23 cellular contexts compared by ENCODE assay signal in genomic region chr18:5302606-5303005, GRCh38. TPM values are rescaled to one million over a fixed set of nuclear protein-coding genes. Genes with fewer than 3 reads are reported as not detected.
A peak's percentile ranks its signal among the peaks of the same experiment; 100 is the strongest.
DNase-seq lines count a peak whose midpoint lies in the region; ATAC-seq, FAIRE-seq and TF ChIP-seq lines count a peak whose summit lies in the region.
"Had no signal": no experiment of that assay in that cellular context is flagged by ENCODE, and none has a peak within 500 bp of the region (broad histone marks: within the 10 kb centered on the region; RNA-seq: fewer than 3 reads in every experiment).

No MANE protein-coding gene starts in this region.

- H3K79me2 ChIP-seq in GM12878 (ENCODE audit: control insufficient read depth, insufficient read depth, low read length): no peaks in the 10 kb centered on the region

- POLR2A ChIA-PET in GM12878 (lab: Charles Lee): interaction anchor here (0.6 kb wide), 1 partner anchor 49 kb away, joined by 6 read pairs; no protein-coding TSS in a partner anchor
- POLR2A ChIA-PET in MCF 10A (lab: Yijun Ruan, JAX): no interaction called here

- no peak overlapping the region for H3K4me2 ChIP-seq in GM12878 (ENCODE audit: control insufficient read depth, insufficient read depth)
- H3K4me2 ChIP-seq: BLaER1 had no signal

- peaks cover 60% of the 10 kb centered on the region for H3K27me3 Mint-ChIP-seq in MCF 10A (ENCODE audit: insufficient read depth, unreplicated experiment)

- CTCF ChIA-PET in GM12878 (lab: Yijun Ruan, JAX) (interaction anchor here (1.7 kb wide), 1 partner anchor 9 kb away, joined by 4 read pairs; no protein-coding TSS in a partner anchor), MCF 10A (lab: Yijun Ruan, JAX) (interaction anchor here (0.6 to 1.6 kb wide), 3 partner anchors 13 to 229 kb away, joined by 4 to 6 read pairs (median 6); no protein-coding TSS in a partner anchor)

- no peak for FAIRE-seq in GM12878 (lab: Jason Lieb, UNC)
- FAIRE-seq: A204.1, G401.6, GM18507, H1 had no signal

- no peaks in the 10 kb centered on the region for H3K9me3 Mint-ChIP-seq in MCF 10A (ENCODE audit: unreplicated experiment)
- H3K9me3 Mint-ChIP-seq: CD8-positive, alpha-beta T cell had no signal

- BruUV-seq in GM12878 (replicated peaks; lab: Mats Ljungman, UMichigan): no TSS peak
- no TSS peak for BruUV-seq in MCF 10A (replicated peaks; lab: Mats Ljungman, UMichigan)

- WGBS in GM12878 (ENCODE audit: insufficient coverage, insufficient replicate concordance, low lambda C conversion rate, missing lambda C conversion rate): 8% methylated on average over 4 of the region's 4 CpGs

- TF ChIP-seq CTCF in GM12878 (IDR thresholded peaks at IDR 0.05 in 2 of 3, conservative IDR thresholded peaks at IDR 0.05 in 1 of 3; ENCODE audit: control insufficient read depth in 2 of 3, extremely low read depth in 1 of 3, insufficient read depth in 1 of 3, low read depth in 3 of 3, low read length in 3 of 3): no peak
- TF ChIP-seq CTCF in MCF 10A (IDR thresholded peaks at IDR 0.05; ENCODE audit: unreplicated experiment): no peak

- no peak overlapping the region for H3K27ac ChIP-seq in GM12878 (ENCODE audit: control insufficient read depth, insufficient read depth)
- H3K27ac ChIP-seq: 22Rv1, BLaER1, C4-2B had no signal

- in situ Hi-C loops in GM12878 (cut with MboI): no loop called here

- no peak for TF ChIP-seq EP300 in GM12878 (IDR thresholded peaks at IDR 0.05; ENCODE audit: borderline replicate concordance in 1 of 2, control insufficient read depth in 1 of 2, low read depth in 2 of 2, low read length in 2 of 2)

- peak; percentile 64 for ATAC-seq in GM18502 (IDR thresholded peaks at IDR 0.05; ENCODE audit: poor library complexity, unreplicated experiment)
- ATAC-seq in GM18868 (IDR thresholded peaks at IDR 0.05; ENCODE audit: unreplicated experiment): peak; percentile 65
- peak; percentile 66 for ATAC-seq in HG03469 (IDR thresholded peaks at IDR 0.05; ENCODE audit: unreplicated experiment)
- 0 out of 3 replicates have a peak, but pooled peaks have one; percentile 27 for ATAC-seq in GM12878
- ATAC-seq: CD8-positive, alpha-beta T cell had no signal

- TF ChIP-seq POLR2A in GM12878 (IDR thresholded peaks at IDR 0.05; ENCODE audit: low read depth, low read length): no peak

- no peak overlapping the region for H3K27ac Mint-ChIP-seq in MCF 10A (ENCODE audit: low read depth, unreplicated experiment)
- H3K27ac Mint-ChIP-seq: B cell; CD4-positive, CD25-positive, alpha-beta regulatory T cell; CD8-positive, alpha-beta T cell had no signal

- H3K36me3 ChIP-seq in GM12878 (ENCODE audit: control insufficient read depth in 2 of 2, insufficient read depth in 2 of 2, low read length in 1 of 2): no peaks in the 10 kb centered on the region
- H3K36me3 ChIP-seq: BLaER1 had no signal

- H3K4me3 Mint-ChIP-seq in MCF 10A (ENCODE audit: unreplicated experiment): no peak overlapping the region
- H3K4me3 Mint-ChIP-seq: B cell; CD4-positive, CD25-positive, alpha-beta regulatory T cell; CD8-positive, alpha-beta T cell had no signal

- DNase-seq in GM12878 (ENCODE audit: low read depth, low spot score): no peak
- no peak for DNase-seq in NCI-H1105 (lab: John Stamatoyannopoulos, UW)
- DNase-seq in NCI-H2029 treated with DMSO at 0.1 percent for 48 hours (lab: John Stamatoyannopoulos, UW): no peak
- DNase-seq in RKO (ENCODE audit: low spot score): no peak
- DNase-seq in MCF 10A (ENCODE audit: unreplicated experiment): no peak
- DNase-seq: Caco-2; CD4-positive, CD25-positive, alpha-beta regulatory T cell; CD8-positive, alpha-beta T cell; DMS153; DND-41; H7; HCEC 1CT had no signal

- intact Hi-C loops in GM12878 (cut with micrococcal nuclease; ENCODE audit: unreplicated experiment): no loop called here
- intact Hi-C loops in MCF 10A (cut with micrococcal nuclease): no loop called here

- SMC1A ChIA-PET in GM12878 (lab: Charles Lee; ENCODE audit: uncharacterized antibody, unreplicated experiment): interaction anchor here (1.0 kb wide), 1 partner anchor 200 kb away, joined by 3 read pairs; no protein-coding TSS in a partner anchor

- H3K9me3 ChIP-seq in GM12878 (replicated peaks; ENCODE audit: control insufficient read depth, insufficient read depth, low read length): no peaks in the 10 kb centered on the region
- H3K9me3 ChIP-seq: BLaER1, Caco-2 had no signal

- no peak overlapping the region for H3K9ac ChIP-seq in GM12878 (ENCODE audit: control insufficient read depth, insufficient read depth, low read length)
- H3K9ac ChIP-seq: BLaER1 had no signal

- no peaks in the 10 kb centered on the region for H3K4me1 Mint-ChIP-seq in MCF 10A (ENCODE audit: insufficient read depth, unreplicated experiment)
- H3K4me1 Mint-ChIP-seq: B cell; CD4-positive, CD25-positive, alpha-beta regulatory T cell had no signal

- no peak for TF ChIP-seq RAD21 in GM12878 (IDR thresholded peaks at IDR 0.05; ENCODE audit: insufficient read depth, low read depth, low read length)

- H3K36me3 Mint-ChIP-seq in MCF 10A (ENCODE audit: insufficient read depth, unreplicated experiment): no peaks in the 10 kb centered on the region
- H3K36me3 Mint-ChIP-seq: CD4-positive, CD25-positive, alpha-beta regulatory T cell; CD8-positive, alpha-beta T cell had no signal

- no peak overlapping the region for H2AFZ ChIP-seq in GM12878 (ENCODE audit: control insufficient read depth, low read depth, low read length)

- H3K4me1 ChIP-seq in GM12878 (ENCODE audit: control insufficient read depth, insufficient read depth, low read length): no peaks in the 10 kb centered on the region
- H3K4me1 ChIP-seq: BLaER1, Caco-2 had no signal

- H3K27me3 ChIP-seq in GM12878 (replicated peaks in 1 of 2; ENCODE audit: control insufficient read depth in 2 of 2, insufficient read depth in 2 of 2, low read length in 1 of 2): peaks cover 0 to 1% of the 10 kb centered on the region in 2 experiments; a peak in 2 of 4 replicates
- H3K27me3 ChIP-seq: BLaER1 had no signal

- H4K20me1 ChIP-seq in GM12878 (ENCODE audit: control insufficient read depth, insufficient read depth): no peaks in the 10 kb centered on the region
- H4K20me1 ChIP-seq: BLaER1 had no signal

- H3K4me3 ChIP-seq in GM12878: no peak overlapping the region
- H3K4me3 ChIP-seq: BLaER1 had no signal

- RAD21 ChIA-PET in GM12878 (lab: Charles Lee; ENCODE audit: unreplicated experiment): no interaction called here

TF ChIP-seq in GM12878, 131 proteins besides CTCF, POLR2A, EP300 and RAD21 (continues in another document):
- TF ChIP-seq TBL1XR1 (IDR thresholded peaks at IDR 0.05; ENCODE audit: low read depth, low read length): no peak
- no peak for TF ChIP-seq PRDM15 (CRISPR knock-in tag; IDR thresholded peaks at IDR 0.05)

RNA-seq across cellular contexts. Expression of gene ZBTB14, which starts 7.1 kb away (rescaled TPM):
- 25.1 and 29.2 TPM in 2 replicates for total RNA-seq in GM12878 (2013; cell fraction: nucleolus; rRNA removed)
- total RNA-seq in GM12878 (2014; rRNA removed): 11.0 and 11.2 TPM in 2 replicates
- 12.6 and 13.1 TPM in 2 replicates for total RNA-seq in GM12878 (2014; rRNA removed; fragmentation: Illumina TruSeq; extraction: Trizol)
- total RNA-seq in GM12878 (2021): 12.5 and 14.7 TPM in 2 replicates
- polyA plus RNA-seq in GM12878 (2011; ENCODE audit: low read depth): 5.1 TPM
- 21.2 and 33.6 TPM in 2 replicates for polyA plus RNA-seq in GM12878 (2011; rRNA removed)
- 7.7 and 8.2 TPM in 2 replicates for polyA plus RNA-seq in GM12878 (2011; cell fraction: cytosol; rRNA removed)
- 29.6 and 33.1 TPM in 2 replicates for polyA plus RNA-seq in GM12878 (2011; cell fraction: nucleus; rRNA removed)
- polyA plus RNA-seq in GM12878 (2012): 6.7 and 9.6 TPM in 2 replicates
- polyA plus RNA-seq in GM12878 (2014; fragmentation: Illumina TruSeq; extraction: Trizol): 13.5 and 19.4 TPM in 2 replicates
- polyA plus RNA-seq in GM12878 (2014; fragmentation: Nextera tagmentation; extraction: Ambion mirVana): 1 to 10 TPM; 4.4 to 4.8 TPM
- 7.7 and 9.1 TPM in 2 replicates for polyA plus RNA-seq in GM12878 (2014; rRNA removed)
- polyA plus RNA-seq in GM12878 (2016; fragmentation: Nextera tagmentation; extraction: Ambion mirVana): 10 to 100 TPM; 10.3 to 11.0 TPM
- polyA minus RNA-seq in GM12878 (2011; rRNA and poly(A)+ RNA removed): 14.0 and 18.9 TPM in 2 replicates
- 6.1 and 7.0 TPM in 2 replicates for polyA minus RNA-seq in GM12878 (2011; cell fraction: cytosol; rRNA and poly(A)+ RNA removed)
- polyA minus RNA-seq in GM12878 (2011; cell fraction: nucleus; rRNA and poly(A)+ RNA removed): 27.7 and 34.6 TPM in 2 replicates
- 7.3 and 8.6 TPM in 2 replicates for total RNA-seq in MCF 10A (2022)
